Comparison of ENCODE assay signal across 11 cellular contexts in the genomic region with DNA sequence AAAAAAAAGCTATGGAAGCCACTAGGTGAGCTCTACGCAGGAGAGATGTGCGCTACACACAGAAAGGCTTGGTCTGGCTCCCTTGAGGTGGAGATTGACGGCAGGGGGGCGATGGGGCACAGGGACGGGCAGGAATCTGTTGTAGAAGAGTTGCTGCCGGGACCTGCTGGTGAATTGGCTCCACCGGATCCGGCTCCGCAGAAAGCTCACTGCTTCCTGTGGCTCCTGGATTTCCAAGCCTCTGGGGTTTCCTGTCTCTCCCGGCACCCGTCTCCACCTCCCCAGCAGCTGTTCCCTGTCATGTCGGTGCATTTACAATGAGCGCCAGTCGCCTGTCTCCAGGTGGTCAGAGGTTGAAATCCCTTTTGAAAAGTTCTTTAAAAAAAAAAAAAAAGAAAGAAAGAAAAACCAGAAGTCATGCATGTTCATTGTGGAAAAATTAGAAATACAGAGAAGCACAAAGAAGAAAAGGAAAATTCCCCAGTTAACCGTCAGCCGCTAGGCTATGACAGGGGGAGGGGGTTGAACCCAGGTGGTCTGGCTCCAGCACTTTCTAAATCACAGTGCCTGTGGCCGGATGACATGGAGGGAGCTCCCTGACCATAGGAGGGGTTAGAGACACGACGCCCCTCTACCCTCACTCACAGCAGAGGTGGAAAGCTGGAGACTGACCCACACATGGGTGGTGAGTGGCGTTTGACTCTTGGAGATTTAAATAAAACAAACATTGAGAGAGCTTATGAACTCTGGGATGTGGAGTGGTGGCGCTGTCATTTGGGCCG. TPM values are rescaled to one million over a fixed set of nuclear protein-coding genes. Genes with fewer than 3 reads are reported as not detected.
DNase-seq lines count a peak whose midpoint lies in the region; ATAC-seq and TF ChIP-seq lines count a peak whose summit lies in the region.
"Had no signal": no experiment of that assay in that cellular context is flagged by ENCODE, and none has a peak within 500 bp of the region (broad histone marks: within the 10 kb centered on the region; RNA-seq: fewer than 3 reads in every experiment).

No MANE protein-coding gene starts in this region.

- DNase-seq in DMS 273 (lab: John Stamatoyannopoulos, UW; ENCODE audit: unreplicated experiment) (peak; percentile 79), DMS 273 treated with DMSO at 0.1 percent for 48 hours (lab: John Stamatoyannopoulos, UW) (no peak), NCI-H345 (lab: John Stamatoyannopoulos, UW) (peak; percentile 55), cardiac septum (ENCODE audit: low spot score) (peak; percentile 69), ovary (peak; percentile 21 to 49 (median 37)), DMS53 (lab: John Stamatoyannopoulos, UW) (no peak)
- DNase-seq: SIG-M5 had no signal

- H3K9me3 ChIP-seq in ovary, result no peaks in the 10 kb centered on the region

- H3K4me3 ChIP-seq in ovary, result no peak overlapping the region
- H3K4me3 ChIP-seq: K562 had no signal

- WGBS in ovary, 3 donors, result 27 to 32% (median 31%) methylated on average over 22 of the region's 22 CpGs

- no peak for TF ChIP-seq CTCF in ovary (IDR thresholded peaks at IDR 0.05)

- intact Hi-C loops in cardiac septum (cut with DNase I), result no loop called here
- intact Hi-C loops in ovary (cut with DNase I), result no loop called here

- peaks cover 2% of the 10 kb centered on the region for H3K4me1 ChIP-seq in ovary (ENCODE audit: insufficient read depth)

- TF ChIP-seq POLR2A in ovary (IDR thresholded peaks at IDR 0.05), result no peak

- H3K27ac ChIP-seq in ovary, result no peak overlapping the region

- ATAC-seq in HG03280 (IDR thresholded peaks at IDR 0.05; ENCODE audit: unreplicated experiment) (no peak), HG03045 (IDR thresholded peaks at IDR 0.05; ENCODE audit: unreplicated experiment) (no peak)
- ATAC-seq: K562 had no signal

- H3K36me3 ChIP-seq in ovary, result no peaks in the 10 kb centered on the region

- no peak for TF ChIP-seq EP300 in ovary (IDR thresholded peaks at IDR 0.05)

- no peaks in the 10 kb centered on the region for H3K27me3 ChIP-seq in ovary

RNA-seq across cellular contexts. Expression of a gene that starts 20.8 kb away (rescaled TPM):
- total RNA-seq in cardiac septum, result 7.8 TPM
- total RNA-seq in ovary, result 10 to 100 TPM in 5 of 7 donors, 1 to 10 TPM in 2; 7.2 to 28.4 (median 15.3) TPM
- 10 to 100 TPM in 1 of 2 donors, 1 to 10 TPM in 1; 4.8 to 11.5 TPM for polyA plus RNA-seq in ovary
- total RNA-seq: bronchial epithelial cell had no signal

Comparison
In these comparisons a context has a peak if more than half of its experiments do, and no peak if none do; other contexts are left out.
1. DNase-seq: peak in DMS 273 (single experiment), NCI-H345 (single experiment), cardiac septum (single experiment) and ovary (5 of 5); none in DMS 273 treated with DMSO at 0.1 percent for 48 hours (single experiment) and DMS53 (single experiment).